16 cellular contexts compared by ENCODE assay signal in genomic region chr16:23082161-23082788, GRCh38.
DNase-seq lines count a peak whose midpoint lies in the region; ATAC-seq, FAIRE-seq and TF ChIP-seq lines count a peak whose summit lies in the region.
"Had no signal": no experiment of that assay in that cellular context is flagged by ENCODE, and none has a peak within 500 bp of the region (broad histone marks: within the 10 kb centered on the region; RNA-seq: fewer than 3 reads in every experiment).

No MANE protein-coding gene starts in this region.

- H3K9me3 ChIP-seq in HepG2 (ENCODE audit: low read length) (no peaks in the 10 kb centered on the region), right lobe of liver (no peaks in the 10 kb centered on the region)
- H3K9me3 ChIP-seq in CD8-positive, alpha-beta T cell (ENCODE audit: low read length), result no peaks in the 10 kb centered on the region
- H3K9me3 ChIP-seq: BLaER1 treated with 17β-estradiol and CSF1 and Interleukin-3, amounts not matched to agents 10 nM and 100 nM; esophagus squamous epithelium had no signal

- H3K27me3 ChIP-seq in HepG2 (ENCODE audit: control insufficient read depth in 1 of 2, insufficient read depth in 2 of 2, low read length in 2 of 2) (no peaks in the 10 kb centered on the region), right lobe of liver (no peaks in the 10 kb centered on the region), foreskin keratinocyte (no peaks in the 10 kb centered on the region)
- no peaks in the 10 kb centered on the region for H3K27me3 ChIP-seq in CD8-positive, alpha-beta T cell (ENCODE audit: insufficient read depth, low read length)
- H3K27me3 ChIP-seq: BLaER1 treated with 17β-estradiol and CSF1 and Interleukin-3, amounts not matched to agents 10 nM and 100 nM; esophagus squamous epithelium had no signal

- no peak overlapping the region for H3K4me3 Mint-ChIP-seq in activated T-cell treated with anti-CD3 and anti-CD28 coated beads, Interleukin-2, amount 50 U/mL, for 4 hours
- H3K4me3 Mint-ChIP-seq in activated CD8-positive, alpha-beta memory T cell treated with anti-CD3 and anti-CD28 coated beads, Interleukin-2, amount 10 ng/mL, durations not matched to agents 7 days and 5 days, result no peak overlapping the region
- H3K4me3 Mint-ChIP-seq in CD8-positive, alpha-beta T cell, result no peak overlapping the region

- in situ Hi-C loops in HepG2 (cut with HindIII; ENCODE audit: extremely low pct_ligation_motif_present, low pct_unique_long_range_greater_than_20kb), result loop anchor here (10.0 kb wide), 1 partner anchor 63 kb away; the partner anchor contains the start of gene USP31

- ATAC-seq in HepG2 (peak; percentile 37; the same call in 2 of the 3 replicates), right lobe of liver (no peak), foreskin keratinocyte (peak; percentile 44)
- ATAC-seq in stimulated activated naive CD8-positive, alpha-beta T cell treated with anti-CD3 and anti-CD28 coated beads, Interleukin-15, Interleukin-2, amounts not matched to agents 100 U/mL and 50 U/mL, for 24 hours, result no peak
- ATAC-seq in activated T-cell treated with anti-CD3 and anti-CD28 coated beads, Interleukin-2, amount 50 U/mL, for 4 hours, result no peak
- no peak for ATAC-seq in activated CD8-positive, alpha-beta memory T cell treated with anti-CD3 and anti-CD28 coated beads, Interleukin-2, amount 10 ng/mL, durations not matched to agents 7 days and 5 days
- ATAC-seq in CD8-positive, alpha-beta T cell, result no peak

- no peaks in the 10 kb centered on the region for H3K9me3 Mint-ChIP-seq in activated T-cell treated with anti-CD3 and anti-CD28 coated beads, Interleukin-2, amount 50 U/mL, for 4 hours
- H3K9me3 Mint-ChIP-seq in activated CD8-positive, alpha-beta memory T cell treated with anti-CD3 and anti-CD28 coated beads, Interleukin-2, amount 10 ng/mL, durations not matched to agents 7 days and 5 days (ENCODE audit: low read depth), result no peaks in the 10 kb centered on the region
- H3K9me3 Mint-ChIP-seq in CD8-positive, alpha-beta T cell, result no peaks in the 10 kb centered on the region

- no peaks in the 10 kb centered on the region for H3K27me3 Mint-ChIP-seq in activated T-cell treated with anti-CD3 and anti-CD28 coated beads, Interleukin-2, amount 50 U/mL, for 4 hours (ENCODE audit: low read depth)
- no peaks in the 10 kb centered on the region for H3K27me3 Mint-ChIP-seq in activated CD8-positive, alpha-beta memory T cell treated with anti-CD3 and anti-CD28 coated beads, Interleukin-2, amount 10 ng/mL, durations not matched to agents 7 days and 5 days
- H3K27me3 Mint-ChIP-seq in CD8-positive, alpha-beta T cell (ENCODE audit: low read depth), result no peaks in the 10 kb centered on the region

- POLR2A ChIA-PET in HepG2 (lab: Yijun Ruan, JAX), result no interaction called here
- POLR2A ChIA-PET in CD8-positive, alpha-beta T cell (lab: Charles Lee), result no interaction called here

- no peak overlapping the region for H3K27ac Mint-ChIP-seq in activated CD8-positive, alpha-beta memory T cell treated with anti-CD3 and anti-CD28 coated beads, Interleukin-2, amount 10 ng/mL, durations not matched to agents 7 days and 5 days
- H3K27ac Mint-ChIP-seq in CD8-positive, alpha-beta T cell, result no peak overlapping the region

- TF ChIP-seq EP300 in HepG2 (IDR thresholded peaks at IDR 0.05; ENCODE audit: low read depth in 2 of 2, low read length in 2 of 2), result no peak
- TF ChIP-seq EP300 in HepG2 (CRISPR knock-in tag; IDR thresholded peaks at IDR 0.05; ENCODE audit: borderline replicate concordance), result no peak

- no peak overlapping the region for H3K27ac ChIP-seq in HepG2 (ENCODE audit: extremely low read length, insufficient read depth, low read length)
- H3K27ac ChIP-seq in right lobe of liver, result no peak overlapping the region
- H3K27ac ChIP-seq in foreskin keratinocyte, result peak overlapping the region; percentile 36
- no peak overlapping the region for H3K27ac ChIP-seq in CD8-positive, alpha-beta T cell (ENCODE audit: low read depth, low read length)
- H3K27ac ChIP-seq: BLaER1 treated with 17β-estradiol and CSF1 and Interleukin-3, amounts not matched to agents 10 nM and 100 nM; esophagus squamous epithelium had no signal

- H3K4me3 ChIP-seq in HepG2 (replicated peaks in 1 of 3; ENCODE audit: insufficient read depth in 1 of 3, low read depth in 2 of 3, low read length in 3 of 3) (no peak overlapping the region), right lobe of liver (no peak overlapping the region)
- no peak overlapping the region for H3K4me3 ChIP-seq in CD8-positive, alpha-beta T cell (ENCODE audit: low read depth, low read length)
- H3K4me3 ChIP-seq: BLaER1 treated with 17β-estradiol and CSF1 and Interleukin-3, amounts not matched to agents 10 nM and 100 nM; esophagus squamous epithelium had no signal

- no peaks in the 10 kb centered on the region for H3K4me1 ChIP-seq in HepG2 (ENCODE audit: insufficient read depth, low read length)
- H3K4me1 ChIP-seq in right lobe of liver, result peaks cover 0 to 10% (median 3%) of the 10 kb centered on the region in 4 donors
- H3K4me1 ChIP-seq in foreskin keratinocyte, result peaks cover 20% of the 10 kb centered on the region
- H3K4me1 ChIP-seq in CD8-positive, alpha-beta T cell (ENCODE audit: insufficient read depth, low read length), result no peaks in the 10 kb centered on the region
- H3K4me1 ChIP-seq: BLaER1 treated with 17β-estradiol and CSF1 and Interleukin-3, amounts not matched to agents 10 nM and 100 nM had no signal

- H3K36me3 ChIP-seq in HepG2 (replicated peaks in 1 of 2; ENCODE audit: control insufficient read depth in 1 of 2, insufficient read depth in 2 of 2, low read length in 2 of 2) (peaks cover 36 to 88% of the 10 kb centered on the region in 2 experiments), right lobe of liver (peaks cover 0 to 4% (median 3%) of the 10 kb centered on the region in 4 donors)
- no peaks in the 10 kb centered on the region for H3K36me3 ChIP-seq in CD8-positive, alpha-beta T cell (ENCODE audit: insufficient read depth, low read length)

- BruUV-seq in HepG2 (replicated peaks; lab: Mats Ljungman, UMichigan), result no TSS peak

- TF ChIP-seq POLR2A in HepG2 (IDR thresholded peaks at IDR 0.05; ENCODE audit: insufficient read depth in 1 of 2, low read depth in 2 of 2, low read length in 2 of 2), result no peak
- TF ChIP-seq POLR2A in right lobe of liver (IDR thresholded peaks at IDR 0.05), result no peak

- DNase-seq in HepG2 (ENCODE audit: low spot score) (peak; percentile 46), right lobe of liver (no peak), RPMI7951 (ENCODE audit: low read depth) (peak; percentile 3), foreskin keratinocyte (peak; percentile 32 to 54)
- no peak for DNase-seq in stimulated activated naive CD8-positive, alpha-beta T cell treated with anti-CD3 and anti-CD28 coated beads, Interleukin-15, Interleukin-2, amounts not matched to agents 100 U/mL and 50 U/mL, for 24 hours
- DNase-seq in activated T-cell treated with anti-CD3 and anti-CD28 coated beads, Interleukin-2, amount 50 U/mL, for 4 hours, result no peak
- no peak for DNase-seq in activated CD8-positive, alpha-beta memory T cell treated with anti-CD3 and anti-CD28 coated beads, Interleukin-2, amount 10 ng/mL, durations not matched to agents 7 days and 5 days
- DNase-seq in CD8-positive, alpha-beta T cell, result no peak
- DNase-seq: activated T-cell treated with anti-CD3 and anti-CD28 coated beads for 4 hours; esophagus squamous epithelium; occipital lobe; stimulated activated CD4-positive, alpha-beta T cell treated with anti-CD3 and anti-CD28 coated beads, Interleukin-4, amount 100 ng/mL, for 1 hour; T1000 had no signal

- peaks cover 4% of the 10 kb centered on the region for H3K4me1 Mint-ChIP-seq in activated T-cell treated with anti-CD3 and anti-CD28 coated beads, Interleukin-2, amount 50 U/mL, for 4 hours (ENCODE audit: low read depth)
- peaks cover 4% of the 10 kb centered on the region for H3K4me1 Mint-ChIP-seq in activated CD8-positive, alpha-beta memory T cell treated with anti-CD3 and anti-CD28 coated beads, Interleukin-2, amount 10 ng/mL, durations not matched to agents 7 days and 5 days
- no peaks in the 10 kb centered on the region for H3K4me1 Mint-ChIP-seq in CD8-positive, alpha-beta T cell (ENCODE audit: low read depth)

- intact Hi-C loops in HepG2 (cut with micrococcal nuclease; ENCODE audit: unreplicated experiment), result loop anchor here (10.0 kb wide), 1 partner anchor 353 kb away; no protein-coding TSS in a partner anchor
- intact Hi-C loops in right lobe of liver (cut with DNase I), result no loop called here
- intact Hi-C loops in CD8-positive, alpha-beta T cell (cut with DNase I, micrococcal nuclease), result no loop called here

- H3K36me3 Mint-ChIP-seq in activated T-cell treated with anti-CD3 and anti-CD28 coated beads, Interleukin-2, amount 50 U/mL, for 4 hours (ENCODE audit: insufficient read depth), result peaks cover 36% of the 10 kb centered on the region
- peaks cover 10% of the 10 kb centered on the region for H3K36me3 Mint-ChIP-seq in activated CD8-positive, alpha-beta memory T cell treated with anti-CD3 and anti-CD28 coated beads, Interleukin-2, amount 10 ng/mL, durations not matched to agents 7 days and 5 days
- H3K36me3 Mint-ChIP-seq in CD8-positive, alpha-beta T cell, result peaks cover 58% of the 10 kb centered on the region

- FAIRE-seq in HepG2 (lab: Jason Lieb, UNC), result peak; percentile 26
- FAIRE-seq: H54, islet of Langerhans had no signal

- H3K79me2 ChIP-seq in HepG2 (ENCODE audit: insufficient read depth, low read length), result no peaks in the 10 kb centered on the region

- TF ChIP-seq CTCF in HepG2 (CRISPR knock-in tag; IDR thresholded peaks at IDR 0.05) (peak; percentile 55), right lobe of liver (IDR thresholded peaks at IDR 0.05) (peak in 1 of 4 donors; percentile 11), foreskin keratinocyte (conservative IDR thresholded peaks at IDR 0.05) (no peak)
- TF ChIP-seq CTCF in CD8-positive, alpha-beta T cell (IDR thresholded peaks at IDR 0.05), result no peak

- 91% methylated on average over 9 of the region's 9 CpGs for WGBS in HepG2 (ENCODE audit: low lambda C conversion rate)
- 76% methylated on average over 5 of the region's 9 CpGs for WGBS in right lobe of liver (ENCODE audit: insufficient coverage, low coverage, low lambda C conversion rate, missing lambda C conversion rate)

- H3K4me2 ChIP-seq in HepG2 (ENCODE audit: low read depth, low read length), result no peak overlapping the region
- H3K4me2 ChIP-seq: BLaER1 treated with 17β-estradiol and CSF1 and Interleukin-3, amounts not matched to agents 10 nM and 100 nM had no signal

- CTCF ChIA-PET in HepG2 (lab: Yijun Ruan, JAX; ENCODE audit: low intra/inter-chr PET ratio, low total read pairs), result interaction anchor here (0.6 to 1.4 kb wide), 3 partner anchors 73 to 353 kb away, joined by 3 to 6 read pairs (median 4); no protein-coding TSS in a partner anchor
- CTCF ChIA-PET in activated CD8-positive, alpha-beta memory T cell treated with anti-CD3 and anti-CD28 coated beads, Interleukin-2, amount 10 ng/mL, durations not matched to agents 7 days and 5 days (lab: Charles Lee), result no interaction called here
- CTCF ChIA-PET in CD8-positive, alpha-beta T cell (lab: Charles Lee), result no interaction called here

- H4K20me1 ChIP-seq in HepG2 (ENCODE audit: insufficient read depth, low read length), result no peaks in the 10 kb centered on the region
- H4K20me1 ChIP-seq: BLaER1 treated with 17β-estradiol and CSF1 and Interleukin-3, amounts not matched to agents 10 nM and 100 nM had no signal

- peak; percentile 24; the same call in 1 of the 2 replicates for TF ChIP-seq RAD21 in HepG2 (CRISPR knock-in tag; IDR thresholded peaks at IDR 0.05)

- H2AFZ ChIP-seq in HepG2 (ENCODE audit: low read length), result no peak overlapping the region

- H3K9ac ChIP-seq in HepG2 (ENCODE audit: insufficient read depth, low read depth, low read length), result no peak overlapping the region
- H3K9ac ChIP-seq: BLaER1 treated with 17β-estradiol and CSF1 and Interleukin-3, amounts not matched to agents 10 nM and 100 nM had no signal

Comparison
In these comparisons a context has a peak if more than half of its experiments do, and no peak if none do; other contexts are left out.
1. ATAC-seq: peak in HepG2 (single experiment) and foreskin keratinocyte (single experiment); none in right lobe of liver (0 of 4), stimulated activated naive CD8-positive, alpha-beta T cell treated with anti-CD3 and anti-CD28 coated beads, Interleukin-15, Interleukin-2, amounts not matched to agents 100 U/mL and 50 U/mL, for 24 hours (single experiment), activated T-cell treated with anti-CD3 and anti-CD28 coated beads, Interleukin-2, amount 50 U/mL, for 4 hours (0 of 2), activated CD8-positive, alpha-beta memory T cell treated with anti-CD3 and anti-CD28 coated beads, Interleukin-2, amount 10 ng/mL, durations not matched to agents 7 days and 5 days (single experiment) and CD8-positive, alpha-beta T cell (single experiment).
2. DNase-seq: peak in HepG2 (single experiment), RPMI7951 (single experiment) and foreskin keratinocyte (2 of 2); none in right lobe of liver (0 of 3), stimulated activated naive CD8-positive, alpha-beta T cell treated with anti-CD3 and anti-CD28 coated beads, Interleukin-15, Interleukin-2, amounts not matched to agents 100 U/mL and 50 U/mL, for 24 hours (single experiment), activated T-cell treated with anti-CD3 and anti-CD28 coated beads, Interleukin-2, amount 50 U/mL, for 4 hours (single experiment), activated CD8-positive, alpha-beta memory T cell treated with anti-CD3 and anti-CD28 coated beads, Interleukin-2, amount 10 ng/mL, durations not matched to agents 7 days and 5 days (single experiment) and CD8-positive, alpha-beta T cell (0 of 7).